Comparison of ENCODE assay signal across 1 cellular context in the genomic region with DNA sequence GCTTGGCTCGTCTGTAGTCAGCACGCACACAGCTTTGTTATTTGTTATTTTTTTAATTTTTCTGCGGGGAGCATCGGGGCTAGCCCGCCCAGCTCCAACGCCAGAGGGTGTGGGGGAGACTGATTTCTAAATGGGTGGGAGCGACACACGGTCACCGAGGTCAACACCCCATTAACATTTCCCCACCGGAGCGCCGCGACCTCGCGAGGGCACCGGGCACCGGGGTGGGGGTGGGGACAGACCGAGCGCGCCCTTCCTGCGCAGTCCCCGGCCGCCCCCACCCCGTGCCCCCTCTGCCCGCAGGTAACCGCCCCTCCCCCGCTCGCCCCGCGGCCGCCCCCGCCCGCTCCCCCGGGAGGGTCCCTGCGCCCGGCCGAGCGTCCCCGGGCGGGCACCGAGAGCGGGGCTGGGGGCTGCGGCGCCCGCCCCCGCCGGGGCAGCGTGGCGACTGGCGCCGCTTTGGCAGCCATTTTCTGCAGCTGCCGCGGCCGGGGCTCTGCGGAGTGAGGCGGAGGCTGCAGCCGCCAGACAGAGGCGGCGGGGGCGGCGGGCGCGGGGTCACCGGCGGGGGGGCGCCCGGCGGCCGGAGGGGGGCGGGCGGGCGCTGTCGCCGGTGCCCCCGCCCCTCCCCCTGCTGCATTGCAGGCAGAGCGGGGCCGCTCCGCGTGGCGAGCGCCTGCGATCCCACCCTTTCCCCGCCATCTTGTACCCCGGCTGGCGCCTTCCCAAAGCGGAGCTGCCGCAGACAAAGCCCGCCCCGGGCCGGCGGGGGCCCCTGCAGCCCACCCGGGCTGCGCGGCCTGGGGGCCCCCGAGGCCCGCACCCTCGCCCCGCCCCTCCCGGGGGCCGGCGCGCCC.
A peak's percentile ranks its signal among the peaks of the same experiment; 100 is the strongest.
TF ChIP-seq lines count a peak whose summit lies in the region.

No MANE protein-coding gene starts in this region.

TF ChIP-seq in K562, 482 proteins besides CTCF, POLR2A, EP300 and RAD21 (continued from another document):
- TF ChIP-seq ARID1B (IDR thresholded peaks at IDR 0.05) (no peak), PTBP1 (IDR thresholded peaks at IDR 0.05; ENCODE audit: low read depth, low read length) (no peak), ZBTB9 (CRISPR knock-in tag; IDR thresholded peaks at IDR 0.05) (no peak), SRSF9 (IDR thresholded peaks at IDR 0.05; ENCODE audit: borderline replicate concordance, low read depth, low read length) (no peak), PHB (CRISPR knock-in tag; IDR thresholded peaks at IDR 0.05) (no peak), TAF1 (IDR thresholded peaks at IDR 0.05; ENCODE audit: control insufficient read depth, extremely low read depth, insufficient read depth, low read length, severe bottlenecking) (peak; percentile 46), OTX1 (CRISPR knock-in tag; IDR thresholded peaks at IDR 0.05) (no peak), RBBP5 (IDR thresholded peaks at IDR 0.05; ENCODE audit: borderline replicate concordance, insufficient read depth, low read length, poor library complexity, severe bottlenecking) (no peak), ZBTB17 (CRISPR knock-in tag; IDR thresholded peaks at IDR 0.05) (no peak), POLR2AphosphoS5 (IDR thresholded peaks at IDR 0.05; ENCODE audit: control insufficient read depth, insufficient read depth, low read depth, low read length) (peak; percentile 51; the same call in 1 of the 2 replicates), CHCHD3 (CRISPR knock-in tag; IDR thresholded peaks at IDR 0.05) (no peak), SPI1 (IDR thresholded peaks at IDR 0.05; ENCODE audit: borderline replicate concordance, low read depth, low read length) (no peak), E2F4 (CRISPR knock-in tag; IDR thresholded peaks at IDR 0.05; ENCODE audit: low read depth) (no peak), ZBTB8A (IDR thresholded peaks at IDR 0.05; ENCODE audit: partially characterized antibody) (no peak), STAG1 (CRISPR knock-in tag; IDR thresholded peaks at IDR 0.05; ENCODE audit: borderline replicate concordance) (no peak), ZNF232 (CRISPR knock-in tag; IDR thresholded peaks at IDR 0.05) (no peak), NR2C2 (CRISPR knock-in tag; IDR thresholded peaks at IDR 0.05) (no peak), NR2C2 (tag; IDR thresholded peaks at IDR 0.05) (peak; percentile 84), KLF13 (tag; IDR thresholded peaks at IDR 0.05; ENCODE audit: borderline replicate concordance, low read depth) (no peak), CCNT2 (IDR thresholded peaks at IDR 0.05; ENCODE audit: borderline replicate concordance, extremely low read depth, insufficient read length, low read depth, low read length) (peak; percentile 62), PHF8 (IDR thresholded peaks at IDR 0.05; ENCODE audit: borderline replicate concordance, low read length) (peak; percentile 36; the same call in 1 of the 2 replicates), DLX4 (CRISPR knock-in tag; IDR thresholded peaks at IDR 0.05) (no peak), CXXC5 (CRISPR knock-in tag; IDR thresholded peaks at IDR 0.05) (peak; percentile 64), RCOR1 (IDR thresholded peaks at IDR 0.05; ENCODE audit: borderline replicate concordance in 1 of 2, low read depth in 2 of 2, low read length in 2 of 2) (no peak)
- TF ChIP-seq, protein P1, sequence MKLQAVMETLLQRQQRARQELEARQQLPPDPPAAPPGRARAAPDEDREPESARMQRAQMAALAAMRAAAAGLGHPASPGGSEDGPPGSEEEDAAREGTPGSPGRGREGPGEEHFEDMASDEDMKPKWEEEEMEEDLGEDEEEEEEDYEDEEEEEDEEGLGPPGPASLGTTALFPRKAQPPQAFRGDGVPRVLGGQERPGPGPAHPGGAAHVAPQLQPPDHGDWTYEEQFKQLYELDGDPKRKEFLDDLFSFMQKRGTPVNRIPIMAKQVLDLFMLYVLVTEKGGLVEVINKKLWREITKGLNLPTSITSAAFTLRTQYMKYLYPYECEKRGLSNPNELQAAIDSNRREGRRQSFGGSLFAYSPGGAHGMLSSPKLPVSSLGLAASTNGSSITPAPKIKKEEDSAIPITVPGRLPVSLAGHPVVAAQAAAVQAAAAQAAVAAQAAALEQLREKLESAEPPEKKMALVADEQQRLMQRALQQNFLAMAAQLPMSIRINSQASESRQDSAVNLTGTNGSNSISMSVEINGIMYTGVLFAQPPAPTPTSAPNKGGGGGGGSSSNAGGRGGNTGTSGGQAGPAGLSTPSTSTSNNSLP (IDR thresholded peaks at IDR 0.05; ENCODE audit: borderline replicate concordance, low read depth, low read length) = no peak
TF ChIP-seq in K562: peak in this region for 28.
